ENCODE assay signal across 16 cellular contexts in genomic region chr13:81745391-81745790, GRCh38.
"Had no signal": no experiment of that assay in that cellular context is flagged by ENCODE, and none has a peak within 500 bp of the region (broad histone marks: within the 10 kb centered on the region; RNA-seq: fewer than 3 reads in every experiment).

No MANE protein-coding gene starts in this region.

- DNase-seq: activated CD4-positive, alpha-beta T cell treated with anti-CD3 and anti-CD28 coated beads for 48 hours; activated CD4-positive, CD25-positive, alpha-beta regulatory T cell; activated CD8-positive, alpha-beta T cell treated with anti-CD3 and anti-CD28 coated beads for 36 hours; activated naive CD4-positive, alpha-beta T cell treated with anti-CD3 and anti-CD28 coated beads for 36 hours; activated T-cell treated with anti-CD3 and anti-CD28 coated beads, Interleukin-2, amount 50 U/mL, for 1 hour; anterior cingulate cortex; foreskin keratinocyte; stimulated activated CD4-positive, alpha-beta T cell treated with anti-CD3 and anti-CD28 coated beads, Interleukin-4, amount 100 ng/mL, for 1 hour; stomach; trophoblast cell had no signal

- H3K4me3 Mint-ChIP-seq: activated CD8-positive, alpha-beta T cell treated with anti-CD3 and anti-CD28 coated beads for 36 hours; activated naive CD4-positive, alpha-beta T cell treated with anti-CD3 and anti-CD28 coated beads for 36 hours; brain; mesothelial cell of epicardium; nephron had no signal

- H3K27me3 Mint-ChIP-seq: activated CD8-positive, alpha-beta T cell treated with anti-CD3 and anti-CD28 coated beads for 36 hours; brain had no signal

- H3K27ac ChIP-seq: foreskin keratinocyte, hepatocyte, parathyroid adenoma, stomach, vagina had no signal

- H3K36me3 Mint-ChIP-seq: brain, mesothelial cell of epicardium had no signal

- H3K4me1 Mint-ChIP-seq: brain, mesothelial cell of epicardium, nephron had no signal

- H3K27ac Mint-ChIP-seq: activated CD8-positive, alpha-beta T cell treated with anti-CD3 and anti-CD28 coated beads for 36 hours; activated naive CD4-positive, alpha-beta T cell treated with anti-CD3 and anti-CD28 coated beads for 36 hours; brain; mesothelial cell of epicardium; nephron had no signal
